In genomic region chr16:72286936-72287620, GRCh38 we compare ENCODE assay signal across 16 cellular contexts.
DNase-seq lines count a peak whose midpoint lies in the region; ATAC-seq and TF ChIP-seq lines count a peak whose summit lies in the region.
"Had no signal": no experiment of that assay in that cellular context is flagged by ENCODE, and none has a peak within 500 bp of the region (broad histone marks: within the 10 kb centered on the region; RNA-seq: fewer than 3 reads in every experiment).

No MANE protein-coding gene starts in this region.

- H3K9me3 Mint-ChIP-seq in osteocyte (ENCODE audit: unreplicated experiment): no peaks in the 10 kb centered on the region
- H3K9me3 Mint-ChIP-seq: CD4-positive, alpha-beta T cell had no signal

- no peak overlapping the region for H2BK20ac ChIP-seq in IMR-90 (ENCODE audit: low read depth, low read length)

- H3K27me3 Mint-ChIP-seq in osteocyte (ENCODE audit: unreplicated experiment): no peaks in the 10 kb centered on the region
- H3K27me3 Mint-ChIP-seq: CD4-positive, alpha-beta T cell had no signal

- no peak overlapping the region for H3K4me3 Mint-ChIP-seq in osteocyte (ENCODE audit: unreplicated experiment)
- H3K4me3 Mint-ChIP-seq: CD4-positive, alpha-beta T cell had no signal

- no peak overlapping the region; the same call in 2 of the 3 replicates for H2BK15ac ChIP-seq in IMR-90 (ENCODE audit: low read depth, low read length)

- no peaks in the 10 kb centered on the region for H3K27me3 ChIP-seq in IMR-90 (ENCODE audit: control insufficient read depth, insufficient read depth, low read length)

- no TSS peak for BruUV-seq in IMR-90 (replicated peaks; lab: Mats Ljungman, UMichigan)

- H4K8ac ChIP-seq in IMR-90 (ENCODE audit: low read depth in 2 of 2, low read length in 2 of 2): no peak overlapping the region

- CTCF ChIA-PET in IMR-90 (lab: Yijun Ruan, JAX): no interaction called here

- peak overlapping the region; percentile 20 for H3K27ac Mint-ChIP-seq in osteocyte (ENCODE audit: unreplicated experiment)
- H3K27ac Mint-ChIP-seq: CD4-positive, alpha-beta T cell had no signal

- H3K9ac ChIP-seq in IMR-90 (ENCODE audit: low read depth, low read length): no peak overlapping the region
- H3K9ac ChIP-seq: KMS-11 had no signal

- H3K36me3 ChIP-seq in IMR-90 (ENCODE audit: control insufficient read depth, insufficient read depth, low read length): no peaks in the 10 kb centered on the region

- in situ Hi-C loops in IMR-90 (cut with MboI; ENCODE audit: low sequenced_read_pairs): no loop called here

- no peak for TF ChIP-seq RAD21 in IMR-90 (IDR thresholded peaks at IDR 0.05; ENCODE audit: low read length)

- peaks cover 8% of the 10 kb centered on the region for H3K4me1 ChIP-seq in IMR-90 (ENCODE audit: control insufficient read depth, insufficient read depth, low read length)

- TF ChIP-seq POLR2A in IMR-90 (IDR thresholded peaks at IDR 0.05; ENCODE audit: low read depth, low read length): no peak

- no peak overlapping the region; the same call in 1 of the 2 replicates for H2AK5ac ChIP-seq in IMR-90 (ENCODE audit: low read depth, low read length)

- no peak overlapping the region for H2AK9ac ChIP-seq in IMR-90 (replicated peaks; ENCODE audit: low read depth, low read length, poor library complexity)

- no peak overlapping the region for H3K4me3 ChIP-seq in IMR-90 (ENCODE audit: insufficient read depth, low read depth, low read length)

- TF ChIP-seq CTCF in IMR-90 (conservative IDR thresholded peaks at IDR 0.05; ENCODE audit: low read depth, low read length) (no peak), osteocyte (IDR thresholded peaks at IDR 0.05) (no peak)

- H3K56ac ChIP-seq in IMR-90 (ENCODE audit: extremely low read depth, insufficient read depth, low read length): no peak overlapping the region

- H4K20me1 ChIP-seq in IMR-90 (ENCODE audit: insufficient read depth, low read length): no peaks in the 10 kb centered on the region

- POLR2A ChIA-PET in IMR-90 (lab: Charles Lee; ENCODE audit: unreplicated experiment): no interaction called here

- H3K14ac ChIP-seq in IMR-90 (replicated peaks; ENCODE audit: low read depth, low read length): no peak overlapping the region

- H2BK120ac ChIP-seq in IMR-90 (ENCODE audit: low read depth, low read length): no peak overlapping the region

- H3K9me1 ChIP-seq in IMR-90 (ENCODE audit: insufficient read depth, low read length): peaks cover 3% of the 10 kb centered on the region; the same call in 1 of the 2 replicates

- dilution Hi-C loops in IMR-90 (cut with HindIII; ENCODE audit: low sequenced_read_pairs, unreplicated experiment): no loop called here

- DNase-seq in IMR-90 (no peak), amniotic epithelial cell (ENCODE audit: low read depth) (peak; percentile 19), fibroblast of gingiva (ENCODE audit: low read depth) (peak; percentile 53), osteocyte (ENCODE audit: extremely low spot score, unreplicated experiment) (no peak), GM03348 (ENCODE audit: low spot score) (no peak), NCI-H82 treated with DMSO at 0.1 percent for 48 hours (lab: John Stamatoyannopoulos, UW; ENCODE audit: unreplicated experiment) (no peak)
- no peak for DNase-seq in activated CD4-positive, CD25-positive, alpha-beta regulatory T cell (lab: John Stamatoyannopoulos, UW)
- DNase-seq: CD4-positive, alpha-beta T cell; COR-L47; DMS79 treated with DMSO at 0.1 percent for 48 hours; NCI-H1105 treated with DMSO at 0.1 percent for 48 hours; NCI-H2081 treated with DMSO at 0.1 percent for 48 hours; NCI-H69 had no signal

- no peak overlapping the region for H3K23ac ChIP-seq in IMR-90 (ENCODE audit: low read depth, low read length)

- no peaks in the 10 kb centered on the region for H3K9me3 ChIP-seq in IMR-90 (ENCODE audit: control insufficient read depth, insufficient read depth, low read length)

- no CpG with 5 or more reads among the region's 3 CpGs for WGBS in IMR-90 (ENCODE audit: extremely low coverage in 2 of 2, insufficient read length in 1 of 2), 2 experiments

- H3K36me3 Mint-ChIP-seq in osteocyte (ENCODE audit: unreplicated experiment): peaks cover 6% of the 10 kb centered on the region

- H3K4me2 ChIP-seq in IMR-90 (ENCODE audit: low read depth, low read length): no peak overlapping the region
- H3K4me2 ChIP-seq: KMS-11 had no signal

- no peak overlapping the region for H3K27ac ChIP-seq in IMR-90 (ENCODE audit: insufficient read depth, low read length)
- H3K27ac ChIP-seq: HL-60, KMS-11 had no signal

- intact Hi-C loops in IMR-90 (cut with micrococcal nuclease): no loop called here

- H3K79me1 ChIP-seq in IMR-90 (ENCODE audit: low read depth in 1 of 2, low read length in 2 of 2): no peaks in the 10 kb centered on the region

- peak overlapping the region; percentile 24 for H2AFZ ChIP-seq in IMR-90 (replicated peaks; ENCODE audit: low read length, poor library complexity)

- no peak overlapping the region for H2BK5ac ChIP-seq in IMR-90 (ENCODE audit: low read depth, low read length, poor library complexity, severe bottlenecking)

- ATAC-seq in IMR-90 (ENCODE audit: low read depth): no peak
- ATAC-seq: SK-N-SH treated with all-trans-retinoic acid at 6 μM for 48 hours had no signal

- no peak overlapping the region for H4K91ac ChIP-seq in IMR-90 (ENCODE audit: insufficient read depth, low read depth, low read length)

- no peak overlapping the region for H3K18ac ChIP-seq in IMR-90 (ENCODE audit: low read depth, low read length)

- no peak overlapping the region for H3K4ac ChIP-seq in IMR-90 (ENCODE audit: low read depth, low read length)

- no peak overlapping the region for H4K5ac ChIP-seq in IMR-90 (ENCODE audit: low read depth, low read length)

- peaks cover 32% of the 10 kb centered on the region for H3K4me1 Mint-ChIP-seq in osteocyte (ENCODE audit: unreplicated experiment)

TF ChIP-seq in IMR-90, 13 proteins besides CTCF, POLR2A, EP300 and RAD21:
- TF ChIP-seq MAFK (IDR thresholded peaks at IDR 0.05; ENCODE audit: low read depth, low read length) (no peak), NFE2L2 (IDR thresholded peaks at IDR 0.05; ENCODE audit: low read depth, low read length) (no peak), RCOR1 (IDR thresholded peaks at IDR 0.05; ENCODE audit: insufficient replicate concordance, low read length) (no peak), RFX5 (IDR thresholded peaks at IDR 0.05; ENCODE audit: low read depth, low read length) (no peak), FOS (IDR thresholded peaks at IDR 0.05; ENCODE audit: low read depth, low read length) (no peak), CHD1 (IDR thresholded peaks at IDR 0.05; ENCODE audit: low read depth, low read length) (no peak), SMC3 (IDR thresholded peaks at IDR 0.05; ENCODE audit: low read depth, low read length) (no peak)

Comparison
In these comparisons a context has a peak if more than half of its experiments do, and no peak if none do; other contexts are left out.
1. DNase-seq: peak in amniotic epithelial cell (single experiment) and fibroblast of gingiva (single experiment); none in IMR-90 (single experiment), osteocyte (single experiment), activated CD4-positive, CD25-positive, alpha-beta regulatory T cell (0 of 4), GM03348 (single experiment) and NCI-H82 treated with DMSO at 0.1 percent for 48 hours (single experiment).